16 cellular contexts compared by ENCODE assay signal in genomic region chr4:152089564-152089963, GRCh38.
"Had no signal": no experiment of that assay in that cellular context is flagged by ENCODE, and none has a peak within 500 bp of the region (broad histone marks: within the 10 kb centered on the region; RNA-seq: fewer than 3 reads in every experiment).

No MANE protein-coding gene starts in this region.

- DNase-seq: activated CD4-positive, alpha-beta T cell treated with anti-CD3 and anti-CD28 coated beads for 4 hours; activated T-cell treated with anti-CD3 and anti-CD28 coated beads for 4 hours; anterior cingulate cortex; colonic mucosa; effector CD4-positive, alpha-beta T cell; foreskin keratinocyte; mesendoderm; stimulated activated CD4-positive, alpha-beta T cell treated with anti-CD3 and anti-CD28 coated beads, Interleukin-4, amount 100 ng/mL, for 1 hour; stimulated activated CD8-positive, alpha-beta memory T cell treated with anti-CD3 and anti-CD28 coated beads, Interleukin-4, amount 100 ng/mL, for 48 hours; stimulated activated naive CD8-positive, alpha-beta T cell treated with anti-CD3 and anti-CD28 coated beads, Interleukin-15, amount 100 ng/mL, for 72 hours had no signal

- H3K4me1 ChIP-seq: colonic mucosa, foreskin keratinocyte had no signal

- H3K9me3 ChIP-seq: colonic mucosa, thoracic aorta had no signal

- FAIRE-seq: bronchial epithelial cell, endothelial cell of umbilical vein, islet of Langerhans had no signal

- H3K27me3 ChIP-seq: colonic mucosa, foreskin keratinocyte had no signal

- H3K4me3 Mint-ChIP-seq: activated naive CD4-positive, alpha-beta T cell treated with anti-CD3 and anti-CD28 coated beads, Interleukin-2, amount 50 U/mL, for 24 hours; stimulated activated naive CD8-positive, alpha-beta T cell treated with anti-CD3 and anti-CD28 coated beads, Interleukin-15, amount 100 ng/mL, for 72 hours had no signal

- H3K27ac ChIP-seq: colonic mucosa, foreskin keratinocyte, thoracic aorta had no signal

- H3K36me3 ChIP-seq: colonic mucosa, thoracic aorta had no signal

- H3K27me3 Mint-ChIP-seq: activated naive CD4-positive, alpha-beta T cell treated with anti-CD3 and anti-CD28 coated beads, Interleukin-2, amount 50 U/mL, for 24 hours; stimulated activated naive CD8-positive, alpha-beta T cell treated with anti-CD3 and anti-CD28 coated beads, Interleukin-15, amount 100 ng/mL, for 72 hours had no signal

- H3K4me3 ChIP-seq: colonic mucosa, thoracic aorta had no signal

- H3K27ac Mint-ChIP-seq: activated naive CD4-positive, alpha-beta T cell treated with anti-CD3 and anti-CD28 coated beads, Interleukin-2, amount 50 U/mL, for 24 hours; activated T-helper 2 cell treated with anti-CD3 and anti-CD28 coated beads, Interferon-gamma antibody, Interleukin-2, Interleukin-4, amounts not matched to agents 10 μg/mL and 5 μg/mL and 100 μg/mL, durations not matched to agents 14 hours and 24 hours and 36 hours had no signal

- H3K9me3 Mint-ChIP-seq: activated naive CD4-positive, alpha-beta T cell treated with anti-CD3 and anti-CD28 coated beads, Interleukin-2, amount 50 U/mL, for 24 hours; activated T-helper 2 cell treated with anti-CD3 and anti-CD28 coated beads, Interferon-gamma antibody, Interleukin-2, Interleukin-4, amounts not matched to agents 10 μg/mL and 5 μg/mL and 100 μg/mL, durations not matched to agents 14 hours and 24 hours and 36 hours had no signal
